34 cellular contexts compared by ENCODE assay signal in genomic region chr2:205156457-205156856, GRCh38.
"Had no signal": no experiment of that assay in that cellular context is flagged by ENCODE, and none has a peak within 500 bp of the region (broad histone marks: within the 10 kb centered on the region; RNA-seq: fewer than 3 reads in every experiment).

No MANE protein-coding gene starts in this region.

- H3K27me3 ChIP-seq: MG63 had no signal

- H3K4me3 ChIP-seq: MG63 had no signal

- H3K9me3 ChIP-seq: MG63 had no signal

- DNase-seq: Karpas-422, Kasumi-1, MG63, MM.1S, MV-4-11, NCI-H1048, NCI-H1092, NCI-H1092 treated with DMSO at 0.1 percent for 48 hours, NCI-H1105, NCI-H1105 treated with DMSO at 0.1 percent for 48 hours, NCI-H1417, NCI-H1417 treated with DMSO at 0.1 percent for 48 hours, NCI-H1436, NCI-H1436 treated with DMSO at 0.1 percent for 48 hours, NCI-H146, NCI-H1694, NCI-H1694 treated with DMSO at 0.1 percent for 48 hours, NCI-H187, NCI-H187 treated with DMSO at 0.1 percent for 48 hours, NCI-H1930, NCI-H2029, NCI-H2029 treated with DMSO at 0.1 percent for 48 hours, NCI-H2081, NCI-H2081 treated with DMSO at 0.1 percent for 48 hours, NCI-H2107, NCI-H2171, NCI-H2171 treated with DMSO at 0.1 percent for 48 hours, NCI-H2227 treated with DMSO at 0.1 percent for 48 hours, NCI-H226, NCI-H345, NCI-H446, NCI-H446 treated with DMSO at 0.1 percent for 48 hours, NCI-H510A, NCI-H510A treated with DMSO at 0.1 percent for 48 hours had no signal

- H3K36me3 ChIP-seq: MG63 had no signal
